In genomic region chr6:163865380-163865779, GRCh38 we compare ENCODE assay signal across 21 cellular contexts.
DNase-seq lines count a peak whose midpoint lies in the region; ATAC-seq, FAIRE-seq and TF ChIP-seq lines count a peak whose summit lies in the region.
"Had no signal": no experiment of that assay in that cellular context is flagged by ENCODE, and none has a peak within 500 bp of the region (broad histone marks: within the 10 kb centered on the region; RNA-seq: fewer than 3 reads in every experiment).

No MANE protein-coding gene starts in this region.

- H3K27ac ChIP-seq in HepG2 (ENCODE audit: extremely low read length, insufficient read depth, low read length) (no peak overlapping the region), right lobe of liver (no peak overlapping the region), K562 (ENCODE audit: extremely low read depth, low read depth, low read length) (no peak overlapping the region)
- H3K27ac ChIP-seq: 22Rv1; A549; BLaER1 treated with 17β-estradiol and CSF1 and Interleukin-3, amounts not matched to agents 10 nM and 100 nM; C4-2B had no signal

- H3K27me3 Mint-ChIP-seq in neural crest cell (ENCODE audit: low read depth): no peaks in the 10 kb centered on the region
- peaks cover 25% of the 10 kb centered on the region for H3K27me3 Mint-ChIP-seq in activated naive CD8-positive, alpha-beta T cell treated with anti-CD3 and anti-CD28 coated beads, Interleukin-2, amount 50 U/mL, for 24 hours

- peaks cover 3 to 34% of the 10 kb centered on the region in 2 experiments; a peak in 4 of 5 replicates for H3K27me3 ChIP-seq in HepG2 (ENCODE audit: control insufficient read depth in 1 of 2, insufficient read depth in 2 of 2, low read length in 2 of 2)
- H3K27me3 ChIP-seq in right lobe of liver: no peaks in the 10 kb centered on the region
- H3K27me3 ChIP-seq in K562 (ENCODE audit: control insufficient read depth in 2 of 2, insufficient read depth in 2 of 2, low read length in 2 of 2): peaks cover 8 to 46% of the 10 kb centered on the region in 2 experiments; a peak in 4 of 5 replicates

- H3K9ac ChIP-seq in HepG2 (ENCODE audit: insufficient read depth, low read depth, low read length): no peak overlapping the region
- no peak overlapping the region for H3K9ac ChIP-seq in K562 (ENCODE audit: insufficient read depth in 1 of 2, low read depth in 2 of 2, low read length in 2 of 2)
- H3K9ac ChIP-seq: BLaER1 treated with 17β-estradiol and CSF1 and Interleukin-3, amounts not matched to agents 10 nM and 100 nM had no signal

- no peaks in the 10 kb centered on the region for H3K79me2 ChIP-seq in HepG2 (ENCODE audit: insufficient read depth, low read length)
- H3K79me2 ChIP-seq in K562 (ENCODE audit: control insufficient read depth, insufficient read depth, low read length): no peaks in the 10 kb centered on the region

- H3K4me3 ChIP-seq in HepG2 (replicated peaks in 1 of 3; ENCODE audit: insufficient read depth in 1 of 3, low read depth in 2 of 3, low read length in 3 of 3): no peak overlapping the region
- H3K4me3 ChIP-seq in right lobe of liver: no peak overlapping the region
- H3K4me3 ChIP-seq in K562: no peak overlapping the region
- H3K4me3 ChIP-seq: A549; BLaER1 treated with 17β-estradiol and CSF1 and Interleukin-3, amounts not matched to agents 10 nM and 100 nM had no signal

- FAIRE-seq in HepG2 (lab: Jason Lieb, UNC): no peak
- no peak for FAIRE-seq in K562 (lab: Jason Lieb, UNC)
- FAIRE-seq: A549, D721Med, G401.6, GM12891 had no signal

- peaks cover 4% of the 10 kb centered on the region for H3K9me1 ChIP-seq in K562 (ENCODE audit: control insufficient read depth, insufficient read depth, low read length)

- no peaks in the 10 kb centered on the region for H3K9me3 Mint-ChIP-seq in neural crest cell
- H3K9me3 Mint-ChIP-seq in activated naive CD8-positive, alpha-beta T cell treated with anti-CD3 and anti-CD28 coated beads, Interleukin-2, amount 50 U/mL, for 24 hours: no peaks in the 10 kb centered on the region
- H3K9me3 Mint-ChIP-seq: CD4-positive, alpha-beta T cell; CD8-positive, alpha-beta T cell had no signal

- peaks cover 39% of the 10 kb centered on the region for H3K4me1 Mint-ChIP-seq in neural crest cell
- no peaks in the 10 kb centered on the region for H3K4me1 Mint-ChIP-seq in activated naive CD8-positive, alpha-beta T cell treated with anti-CD3 and anti-CD28 coated beads, Interleukin-2, amount 50 U/mL, for 24 hours

- no peak overlapping the region for H3K4me3 Mint-ChIP-seq in neural crest cell
- H3K4me3 Mint-ChIP-seq in activated naive CD8-positive, alpha-beta T cell treated with anti-CD3 and anti-CD28 coated beads, Interleukin-2, amount 50 U/mL, for 24 hours: no peak overlapping the region
- H3K4me3 Mint-ChIP-seq: B cell; CD4-positive, alpha-beta T cell; CD8-positive, alpha-beta T cell had no signal

- TF ChIP-seq CTCF in HepG2 (CRISPR knock-in tag; IDR thresholded peaks at IDR 0.05) (no peak), right lobe of liver (IDR thresholded peaks at IDR 0.05) (no peak), K562 (IDR thresholded peaks at IDR 0.05 in 2 of 3, conservative IDR thresholded peaks at IDR 0.05 in 1 of 3; ENCODE audit: insufficient read depth in 2 of 3, low read depth in 1 of 3, low read length in 3 of 3) (no peak), neural crest cell (conservative IDR thresholded peaks at IDR 0.05) (no peak)

- BruUV-seq in HepG2 (replicated peaks; lab: Mats Ljungman, UMichigan) (no TSS peak), K562 (replicated peaks; lab: Mats Ljungman, UMichigan) (no TSS peak)

- DNase-seq in HepG2 (ENCODE audit: low spot score) (no peak), right lobe of liver (no peak), K562 (ENCODE audit: extremely low read depth in 1 of 4, low spot score in 3 of 4) (no peak), neural crest cell (ENCODE audit: low read depth, low spot score) (no peak), HK-2 (ENCODE audit: unreplicated experiment) (no peak)
- DNase-seq in activated naive CD8-positive, alpha-beta T cell treated with anti-CD3 and anti-CD28 coated beads, Interleukin-2, amount 50 U/mL, for 24 hours: no peak
- DNase-seq: AML-193; Caco-2; Calu3; CD4-positive, alpha-beta T cell; CD8-positive, alpha-beta T cell; DMS79 treated with DMSO at 0.1 percent for 48 hours; GF-D8 had no signal

- H3K36me3 ChIP-seq in HepG2 (replicated peaks in 1 of 2; ENCODE audit: control insufficient read depth in 1 of 2, insufficient read depth in 2 of 2, low read length in 2 of 2) (no peaks in the 10 kb centered on the region), right lobe of liver (no peaks in the 10 kb centered on the region), K562 (ENCODE audit: control insufficient read depth, insufficient read depth, low read length) (no peaks in the 10 kb centered on the region)
- H3K36me3 ChIP-seq: BLaER1 treated with 17β-estradiol and CSF1 and Interleukin-3, amounts not matched to agents 10 nM and 100 nM had no signal

- peak overlapping the region; percentile 13 for H3K27ac Mint-ChIP-seq in neural crest cell (ENCODE audit: unreplicated experiment)
- H3K27ac Mint-ChIP-seq in activated naive CD8-positive, alpha-beta T cell treated with anti-CD3 and anti-CD28 coated beads, Interleukin-2, amount 50 U/mL, for 24 hours: no peak overlapping the region
- H3K27ac Mint-ChIP-seq: B cell; CD4-positive, alpha-beta T cell; CD8-positive, alpha-beta T cell had no signal

- H4K20me1 ChIP-seq in HepG2 (ENCODE audit: insufficient read depth, low read length) (no peaks in the 10 kb centered on the region), K562 (replicated peaks; ENCODE audit: control insufficient read depth, insufficient read depth, low read length) (no peaks in the 10 kb centered on the region)
- H4K20me1 ChIP-seq: BLaER1 treated with 17β-estradiol and CSF1 and Interleukin-3, amounts not matched to agents 10 nM and 100 nM had no signal

- CTCF ChIA-PET in HepG2 (lab: Yijun Ruan, JAX; ENCODE audit: low intra/inter-chr PET ratio, low total read pairs): no interaction called here
- CTCF ChIA-PET in K562 (lab: Yijun Ruan, JAX; ENCODE audit: low intra/inter-chr PET ratio): no interaction called here

- H3K9me3 ChIP-seq in HepG2 (ENCODE audit: low read length): no peaks in the 10 kb centered on the region
- H3K9me3 ChIP-seq in right lobe of liver: no peaks in the 10 kb centered on the region
- H3K9me3 ChIP-seq in K562 (replicated peaks; ENCODE audit: control insufficient read depth, insufficient read depth, low read depth, low read length): no peaks in the 10 kb centered on the region
- H3K9me3 ChIP-seq: A549; BLaER1 treated with 17β-estradiol and CSF1 and Interleukin-3, amounts not matched to agents 10 nM and 100 nM; Caco-2 had no signal

- H2AFZ ChIP-seq in HepG2 (ENCODE audit: low read length): no peak overlapping the region
- H2AFZ ChIP-seq in K562 (ENCODE audit: low read depth, low read length): no peak overlapping the region

- TF ChIP-seq POLR2A in HepG2 (IDR thresholded peaks at IDR 0.05; ENCODE audit: insufficient read depth in 1 of 2, low read depth in 2 of 2, low read length in 2 of 2) (no peak), right lobe of liver (IDR thresholded peaks at IDR 0.05) (no peak), K562 (conservative IDR thresholded peaks at IDR 0.05) (no peak)

- H3K4me2 ChIP-seq in HepG2 (ENCODE audit: low read depth, low read length) (no peak overlapping the region), K562 (ENCODE audit: insufficient read depth, low read length) (no peak overlapping the region)
- H3K4me2 ChIP-seq: A549 had no signal

- POLR2A ChIA-PET in HepG2 (lab: Yijun Ruan, JAX) (interaction anchor here (0.6 kb wide), 1 partner anchor 112 kb away, joined by 5 read pairs; no protein-coding TSS in a partner anchor), K562 (lab: Yijun Ruan, JAX) (no interaction called here)

- no peak for TF ChIP-seq EP300 in HepG2 (IDR thresholded peaks at IDR 0.05; ENCODE audit: low read depth in 2 of 2, low read length in 2 of 2)
- TF ChIP-seq EP300 in HepG2 (CRISPR knock-in tag; IDR thresholded peaks at IDR 0.05; ENCODE audit: borderline replicate concordance): no peak
- TF ChIP-seq EP300 in K562 (IDR thresholded peaks at IDR 0.05; ENCODE audit: low read length): no peak

- in situ Hi-C loops in HepG2 (cut with HindIII; ENCODE audit: extremely low pct_ligation_motif_present, low pct_unique_long_range_greater_than_20kb) (no loop called here), K562 (cut with MboI) (no loop called here)

- H3K4me1 ChIP-seq in HepG2 (ENCODE audit: insufficient read depth, low read length) (no peaks in the 10 kb centered on the region), right lobe of liver (no peaks in the 10 kb centered on the region), K562 (replicated peaks in 1 of 2; ENCODE audit: control insufficient read depth in 2 of 2, insufficient read depth in 2 of 2, low read length in 2 of 2) (peaks cover 10 to 19% of the 10 kb centered on the region in 2 experiments; a peak in 4 of 5 replicates)
- H3K4me1 ChIP-seq: A549, Caco-2 had no signal

- H3K36me3 Mint-ChIP-seq in neural crest cell (ENCODE audit: low read depth): no peaks in the 10 kb centered on the region
- no peaks in the 10 kb centered on the region for H3K36me3 Mint-ChIP-seq in activated naive CD8-positive, alpha-beta T cell treated with anti-CD3 and anti-CD28 coated beads, Interleukin-2, amount 50 U/mL, for 24 hours (ENCODE audit: low read depth)
- H3K36me3 Mint-ChIP-seq: CD8-positive, alpha-beta T cell had no signal

- ATAC-seq in HepG2 (no peak), right lobe of liver (no peak), K562 (no peak)
- ATAC-seq in activated naive CD8-positive, alpha-beta T cell treated with anti-CD3 and anti-CD28 coated beads, Interleukin-2, amount 50 U/mL, for 24 hours: no peak
- ATAC-seq: A549; CD8-positive, alpha-beta T cell had no signal

- intact Hi-C loops in HepG2 (cut with micrococcal nuclease; ENCODE audit: unreplicated experiment) (no loop called here), right lobe of liver (cut with DNase I) (no loop called here), K562 (cut with micrococcal nuclease) (no loop called here)

- TF ChIP-seq RAD21 in HepG2 (CRISPR knock-in tag; IDR thresholded peaks at IDR 0.05) (no peak), K562 (CRISPR knock-in tag; conservative IDR thresholded peaks at IDR 0.05 in 1 of 2, IDR thresholded peaks at IDR 0.05 in 1 of 2) (no peak)

TF ChIP-seq in HepG2, 621 proteins besides CTCF, POLR2A, EP300 and RAD21:
- no peak for TF ChIP-seq ZNF720 (CRISPR knock-in tag; IDR thresholded peaks at IDR 0.05)
- TF ChIP-seq MAFF (IDR thresholded peaks at IDR 0.05; ENCODE audit: low read depth, low read length): 0 out of 2 replicates have a peak, but pooled peaks have one; percentile 31
- TF ChIP-seq MAFK (conservative IDR thresholded peaks at IDR 0.05 in 1 of 2, IDR thresholded peaks at IDR 0.05 in 1 of 2; ENCODE audit: low read length in 2 of 2): peak; percentile 61 to 65

TF ChIP-seq in K562, 482 proteins besides CTCF, POLR2A, EP300 and RAD21 (continues in another document):
- TF ChIP-seq ZNF316 (IDR thresholded peaks at IDR 0.05) (peak; percentile 80), DACH1 (IDR thresholded peaks at IDR 0.05; ENCODE audit: partially characterized antibody) (no peak), MAFG (tag; conservative IDR thresholded peaks at IDR 0.05) (0 out of 2 replicates have a peak, but pooled peaks have one; percentile 34), CHCHD3 (CRISPR knock-in tag; IDR thresholded peaks at IDR 0.05) (no peak), ZEB2 (IDR thresholded peaks at IDR 0.05) (no peak), ZNF695 (CRISPR knock-in tag; IDR thresholded peaks at IDR 0.05) (no peak)

Comparison
In these comparisons a context has a peak if more than half of its experiments do, and no peak if none do; other contexts are left out.
1. Of the 241 proteins assayed by ChIP-seq in both HepG2 and K562: peak only in HepG2: MAFK; only in K562: MAFG; in both: MAFF; in neither: 238.